Comparison of ENCODE assay signal across 9 cellular contexts in the genomic region with DNA sequence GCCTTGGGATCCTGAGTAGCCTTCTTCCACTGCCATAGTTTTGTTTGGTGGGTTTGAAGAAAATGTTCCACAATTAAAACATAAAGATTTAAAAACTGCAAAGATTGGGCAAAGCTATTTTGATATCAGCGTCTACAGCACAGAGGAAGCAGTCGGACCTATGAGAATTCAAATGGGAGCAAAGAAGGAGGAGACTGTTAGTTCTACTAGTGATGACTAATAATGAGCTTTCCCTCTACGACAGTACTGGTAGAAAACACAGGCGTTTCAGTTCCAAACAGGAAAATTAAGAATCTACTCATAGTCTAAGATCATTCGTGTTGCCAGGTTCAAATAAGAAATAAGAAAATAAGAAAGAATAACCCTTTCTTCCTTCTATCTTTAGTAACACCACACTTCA.
DNase-seq lines count a peak whose midpoint lies in the region; ATAC-seq, FAIRE-seq and TF ChIP-seq lines count a peak whose summit lies in the region.
"Had no signal": no experiment of that assay in that cellular context is flagged by ENCODE, and none has a peak within 500 bp of the region (broad histone marks: within the 10 kb centered on the region; RNA-seq: fewer than 3 reads in every experiment).

No MANE protein-coding gene starts in this region.

- intact Hi-C loops in Right ventricle myocardium superior (cut with DNase I) (no loop called here), prostate gland (cut with DNase I) (no loop called here)

- no peak for TF ChIP-seq POLR2A in prostate gland (IDR thresholded peaks at IDR 0.05)

- H3K79me2 ChIP-seq in astrocyte (ENCODE audit: insufficient read depth, low read length) = no peaks in the 10 kb centered on the region

- H3K27me3 Mint-ChIP-seq in astrocyte (ENCODE audit: low read depth, unreplicated experiment) = no peaks in the 10 kb centered on the region
- no peaks in the 10 kb centered on the region for H3K27me3 Mint-ChIP-seq in activated CD4-positive, alpha-beta T cell treated with anti-CD3 and anti-CD28 coated beads, Interleukin-2, amount 10 ng/mL, durations not matched to agents 7 days and 5 days

- H3K4me1 ChIP-seq in astrocyte (ENCODE audit: insufficient read depth, low read length) (peaks cover 38% of the 10 kb centered on the region), prostate gland (replicated peaks) (no peaks in the 10 kb centered on the region)

- peak overlapping the region; percentile 18 for H3K4me2 ChIP-seq in astrocyte (ENCODE audit: low read length)

- TF ChIP-seq CTCF in GM20000 (IDR thresholded peaks at IDR 0.05; ENCODE audit: extremely low read depth, missing control alignments) (no peak), astrocyte (IDR thresholded peaks at IDR 0.05; ENCODE audit: insufficient read depth, low read depth, low read length) (no peak), prostate gland (IDR thresholded peaks at IDR 0.05) (no peak)

- WGBS in prostate gland = 91% methylated on average over 5 of the region's 5 CpGs

- FAIRE-seq in astrocyte (lab: Jason Lieb, UNC) (no peak), RCC 7860 (lab: Jason Lieb, UNC) (no peak)

- POLR2A ChIA-PET in activated CD4-positive, alpha-beta T cell treated with anti-CD3 and anti-CD28 coated beads, Interleukin-2, amount 10 ng/mL, durations not matched to agents 7 days and 5 days (lab: Charles Lee) = no interaction called here

- H2AFZ ChIP-seq in astrocyte (ENCODE audit: low read depth, low read length) = no peak overlapping the region

- H3K9me3 Mint-ChIP-seq in astrocyte (ENCODE audit: unreplicated experiment) = peaks cover 11% of the 10 kb centered on the region
- H3K9me3 Mint-ChIP-seq in activated CD4-positive, alpha-beta T cell treated with anti-CD3 and anti-CD28 coated beads, Interleukin-2, amount 10 ng/mL, durations not matched to agents 7 days and 5 days = no peaks in the 10 kb centered on the region

- peaks cover 19% of the 10 kb centered on the region for H3K4me1 Mint-ChIP-seq in astrocyte (ENCODE audit: low read depth, unreplicated experiment)
- peaks cover 24% of the 10 kb centered on the region for H3K4me1 Mint-ChIP-seq in activated CD4-positive, alpha-beta T cell treated with anti-CD3 and anti-CD28 coated beads, Interleukin-2, amount 10 ng/mL, durations not matched to agents 7 days and 5 days

- H3K9me3 ChIP-seq in astrocyte (ENCODE audit: insufficient read depth, low read depth, low read length) (no peaks in the 10 kb centered on the region), prostate gland (no peaks in the 10 kb centered on the region)
- H3K9me3 ChIP-seq: neutrophil had no signal

- no peaks in the 10 kb centered on the region for H3K36me3 ChIP-seq in astrocyte (ENCODE audit: insufficient read depth, low read length)
- H3K36me3 ChIP-seq in prostate gland = no peaks in the 10 kb centered on the region

- H3K4me3 Mint-ChIP-seq in astrocyte (ENCODE audit: unreplicated experiment) = no peak overlapping the region
- no peak overlapping the region for H3K4me3 Mint-ChIP-seq in activated CD4-positive, alpha-beta T cell treated with anti-CD3 and anti-CD28 coated beads, Interleukin-2, amount 10 ng/mL, durations not matched to agents 7 days and 5 days

- CTCF ChIA-PET in activated CD4-positive, alpha-beta T cell treated with anti-CD3 and anti-CD28 coated beads, Interleukin-2, amount 10 ng/mL, durations not matched to agents 7 days and 5 days (lab: Charles Lee) = interaction anchor here (1.2 kb wide), 1 partner anchor 8 kb away, joined by 4 read pairs; no protein-coding TSS in a partner anchor

- DNase-seq in GM20000 (ENCODE audit: low spot score) = peak; percentile 49
- DNase-seq in astrocyte (ENCODE audit: low read depth) = peak; percentile 50
- DNase-seq in Right ventricle myocardium superior = no peak
- no peak for DNase-seq in prostate gland (ENCODE audit: low spot score)
- no peak for DNase-seq in activated CD4-positive, alpha-beta T cell treated with anti-CD3 and anti-CD28 coated beads, Interleukin-2, amount 10 ng/mL, durations not matched to agents 7 days and 5 days
- DNase-seq in RCC 7860 (ENCODE audit: low spot score) = no peak

- H3K27ac ChIP-seq in astrocyte (ENCODE audit: low read depth, low read length) = no peak overlapping the region
- no peak overlapping the region for H3K27ac ChIP-seq in prostate gland
- H3K27ac ChIP-seq: neutrophil had no signal

- ATAC-seq in GM18511 (IDR thresholded peaks at IDR 0.05; ENCODE audit: unreplicated experiment) (peak; percentile 83), HG03064 (IDR thresholded peaks at IDR 0.05; ENCODE audit: low read depth, unreplicated experiment) (peak; percentile 73), Right ventricle myocardium superior (ENCODE audit: poor library complexity) (no peak)

- H3K27me3 ChIP-seq in astrocyte (ENCODE audit: insufficient read depth, low read length) (no peaks in the 10 kb centered on the region), prostate gland (replicated peaks; ENCODE audit: insufficient read depth) (no peaks in the 10 kb centered on the region)
- H3K27me3 ChIP-seq: neutrophil had no signal

- no peak overlapping the region for H3K4me3 ChIP-seq in astrocyte (ENCODE audit: insufficient read depth, low read depth, low read length)
- H3K4me3 ChIP-seq in prostate gland = no peak overlapping the region

- H3K9ac ChIP-seq in astrocyte (ENCODE audit: low read length) = no peak overlapping the region

- H3K36me3 Mint-ChIP-seq in astrocyte (ENCODE audit: low read depth, unreplicated experiment) = peaks cover 6% of the 10 kb centered on the region
- peaks cover 30% of the 10 kb centered on the region for H3K36me3 Mint-ChIP-seq in activated CD4-positive, alpha-beta T cell treated with anti-CD3 and anti-CD28 coated beads, Interleukin-2, amount 10 ng/mL, durations not matched to agents 7 days and 5 days (ENCODE audit: low read depth)

- H4K20me1 ChIP-seq in astrocyte (ENCODE audit: insufficient read depth, low read length) = no peaks in the 10 kb centered on the region

- H3K27ac Mint-ChIP-seq in astrocyte (ENCODE audit: unreplicated experiment) = no peak overlapping the region
- H3K27ac Mint-ChIP-seq in activated CD4-positive, alpha-beta T cell treated with anti-CD3 and anti-CD28 coated beads, Interleukin-2, amount 10 ng/mL, durations not matched to agents 7 days and 5 days = no peak overlapping the region

Comparison
In these comparisons a context has a peak if more than half of its experiments do, and no peak if none do; other contexts are left out.
1. DNase-seq: peak in GM20000 (single experiment) and astrocyte (single experiment); none in Right ventricle myocardium superior (single experiment), prostate gland (single experiment), activated CD4-positive, alpha-beta T cell treated with anti-CD3 and anti-CD28 coated beads, Interleukin-2, amount 10 ng/mL, durations not matched to agents 7 days and 5 days (single experiment) and RCC 7860 (single experiment).